21 cellular contexts compared by ENCODE assay signal in genomic region chr16:13397126-13397525, GRCh38.
DNase-seq lines count a peak whose midpoint lies in the region; FAIRE-seq and TF ChIP-seq lines count a peak whose summit lies in the region.
"Had no signal": no experiment of that assay in that cellular context is flagged by ENCODE, and none has a peak within 500 bp of the region (broad histone marks: within the 10 kb centered on the region; RNA-seq: fewer than 3 reads in every experiment).

No MANE protein-coding gene starts in this region.

- no peaks in the 10 kb centered on the region for H3K23me2 ChIP-seq in H1 (ENCODE audit: low read depth, low read length)

- no peak for FAIRE-seq in H1 (lab: Jason Lieb, UNC)
- FAIRE-seq: GM12891, H54 had no signal

- TF ChIP-seq RAD21 in H1 (IDR thresholded peaks at IDR 0.05 in 1 of 2, conservative IDR thresholded peaks at IDR 0.05 in 1 of 2; ENCODE audit: low read depth in 2 of 2, low read length in 2 of 2): peak in 1 of 2 experiments; percentile 45; a peak in 2 of 4 replicates

- H3K23ac ChIP-seq in H1 (ENCODE audit: insufficient read length): no peak overlapping the region

- no peaks in the 10 kb centered on the region for H3F3A ChIP-seq in OCI-LY1 (ENCODE audit: insufficient read depth, low read length)

- H4K91ac ChIP-seq in H1 (replicated peaks; ENCODE audit: insufficient read length, low read length): no peak overlapping the region

- no peaks in the 10 kb centered on the region for H4K20me1 ChIP-seq in OCI-LY1 (ENCODE audit: insufficient read depth, low read length)
- no peaks in the 10 kb centered on the region for H4K20me1 ChIP-seq in H1 (replicated peaks in 1 of 2; ENCODE audit: control insufficient read depth in 1 of 2, insufficient read depth in 2 of 2, low read length in 2 of 2)
- H4K20me1 ChIP-seq: BLaER1 treated with 17β-estradiol and CSF1 and Interleukin-3, amounts not matched to agents 10 nM and 100 nM had no signal

- H4K8ac ChIP-seq in H1 (ENCODE audit: extremely low read depth, insufficient read depth, low read length): no peak overlapping the region

- H3K9me3 Mint-ChIP-seq in CD4-positive, alpha-beta memory T cell: peaks cover 0 to 17% (median 5%) of the 10 kb centered on the region in 8 donors

- TF ChIP-seq EP300 in H1 (IDR thresholded peaks at IDR 0.05; ENCODE audit: borderline replicate concordance in 1 of 2, low read depth in 2 of 2, low read length in 2 of 2): no peak

- H3K4me1 Mint-ChIP-seq in CD4-positive, alpha-beta memory T cell: no peaks in the 10 kb centered on the region

- H3K4me1 ChIP-seq in OCI-LY1 (ENCODE audit: insufficient read depth, low read length, severe bottlenecking) (peaks cover 59% of the 10 kb centered on the region), H1 (replicated peaks in 1 of 4; ENCODE audit: control insufficient read depth in 3 of 4, insufficient read depth in 4 of 4, low read length in 3 of 4) (no peaks in the 10 kb centered on the region)
- no peaks in the 10 kb centered on the region for H3K4me1 ChIP-seq in CD4-positive, alpha-beta memory T cell (ENCODE audit: insufficient read depth, low read length)
- H3K4me1 ChIP-seq: BLaER1 treated with 17β-estradiol and CSF1 and Interleukin-3, amounts not matched to agents 10 nM and 100 nM; SJCRH30 had no signal

- H3K79me2 ChIP-seq in OCI-LY1 (ENCODE audit: insufficient read depth, low read length) (no peaks in the 10 kb centered on the region), H1 (ENCODE audit: control insufficient read depth in 1 of 2, insufficient read depth in 2 of 2, low read length in 2 of 2) (no peaks in the 10 kb centered on the region)

- H3K56ac ChIP-seq in H1 (replicated peaks; ENCODE audit: insufficient read length, low read depth, low read length): no peak overlapping the region

- no peaks in the 10 kb centered on the region for H3K27me3 Mint-ChIP-seq in CD4-positive, alpha-beta memory T cell

- no peak for DNase-seq in GM12864 (ENCODE audit: low read depth)
- DNase-seq in H1 (ENCODE audit: low read depth in 1 of 2, low spot score in 2 of 2): no peak
- DNase-seq in retinal pigment epithelial cell (ENCODE audit: low read depth): no peak
- no peak for DNase-seq in CD4-positive, alpha-beta memory T cell
- DNase-seq in activated CD4-positive, alpha-beta T cell treated with anti-CD3 and anti-CD28 coated beads for 4 hours: no peak
- DNase-seq in midbrain (lab: John Stamatoyannopoulos, UW): no peak
- DNase-seq: DMS79, HFFc6, NCI-H1048, NCI-H1436 treated with DMSO at 0.1 percent for 48 hours, NCI-H2029 treated with DMSO at 0.1 percent for 48 hours, NCI-H446, NCI-H526 treated with DMSO at 0.1 percent for 48 hours, PC-9, SJCRH30 had no signal

- no peak overlapping the region for H3K4me2 ChIP-seq in OCI-LY1 (ENCODE audit: low read length)
- no peak overlapping the region for H3K4me2 ChIP-seq in H1 (ENCODE audit: insufficient read depth in 1 of 2, low read depth in 2 of 2, low read length in 2 of 2)
- H3K4me2 ChIP-seq: BLaER1 treated with 17β-estradiol and CSF1 and Interleukin-3, amounts not matched to agents 10 nM and 100 nM; PC-9 had no signal

- H4K5ac ChIP-seq in H1 (ENCODE audit: insufficient read length, low read depth, low read length): no peak overlapping the region

- WGBS in H1 (ENCODE audit: extremely low coverage in 1 of 2, insufficient coverage in 1 of 2, insufficient read length in 1 of 2, insufficient replicate concordance in 2 of 2, low coverage in 1 of 2, low lambda C conversion rate in 2 of 2, missing lambda C conversion rate in 1 of 2), 2 experiments: 83% methylated on average over 7 of the region's 7 CpGs; no CpG with 5 or more reads in 1 of the 2 experiments

- no peak overlapping the region for H3K4me3 Mint-ChIP-seq in CD4-positive, alpha-beta memory T cell
- H3K4me3 Mint-ChIP-seq: HFFc6; T-helper 1 cell treated with Interleukin-12 subunit alpha and Interleukin-12 subunit beta and Interleukin-4 antibody, amounts not matched to agents 30 μg/mL and 1 μg/mL, for 36 hours had no signal

- CTCF ChIA-PET in H1 (lab: Charles Lee; ENCODE audit: partially characterized antibody): interaction anchor here (1.0 to 1.9 kb wide), 6 partner anchors 14 to 279 kb away, joined by 3 to 7 read pairs (median 3); no protein-coding TSS in a partner anchor
- CTCF ChIA-PET in CD4-positive, alpha-beta memory T cell (lab: Charles Lee; ENCODE audit: partially characterized antibody): no interaction called here

- H3K9ac ChIP-seq in OCI-LY1 (ENCODE audit: low read length) (no peak overlapping the region), H1 (replicated peaks in 1 of 4; ENCODE audit: extremely low read depth in 1 of 4, low read depth in 3 of 4, low read length in 3 of 4) (no peak overlapping the region)
- H3K9ac ChIP-seq: BLaER1 treated with 17β-estradiol and CSF1 and Interleukin-3, amounts not matched to agents 10 nM and 100 nM had no signal

- H3K4me3 ChIP-seq in GM12864 (ENCODE audit: low read depth, low read length) (no peak overlapping the region), OCI-LY1 (ENCODE audit: low read depth, low read length, poor library complexity, severe bottlenecking) (no peak overlapping the region), H1 (ENCODE audit: extremely low read depth in 1 of 4, insufficient read depth in 2 of 4, low read depth in 3 of 4, low read length in 4 of 4) (no peak overlapping the region), retinal pigment epithelial cell (ENCODE audit: low read length) (no peak overlapping the region)
- no peak overlapping the region for H3K4me3 ChIP-seq in CD4-positive, alpha-beta memory T cell (ENCODE audit: low read length in 2 of 2)
- H3K4me3 ChIP-seq: BLaER1 treated with 17β-estradiol and CSF1 and Interleukin-3, amounts not matched to agents 10 nM and 100 nM; PC-9; SJCRH30 had no signal

- H2BK15ac ChIP-seq in H1 (ENCODE audit: low read length): no peak overlapping the region

- H2BK120ac ChIP-seq in H1 (replicated peaks; ENCODE audit: low read depth, low read length): no peak overlapping the region

- no peaks in the 10 kb centered on the region for H3K36me3 Mint-ChIP-seq in CD4-positive, alpha-beta memory T cell

- H3K18ac ChIP-seq in H1 (ENCODE audit: extremely low read depth, low read length): no peak overlapping the region

- H2BK20ac ChIP-seq in H1 (ENCODE audit: low read length): no peak overlapping the region

- POLR2A ChIA-PET in H1 (lab: Charles Lee; ENCODE audit: partially characterized antibody): no interaction called here
- POLR2A ChIA-PET in CD4-positive, alpha-beta memory T cell (lab: Charles Lee; ENCODE audit: partially characterized antibody): no interaction called here

- H3K27ac Mint-ChIP-seq in CD4-positive, alpha-beta memory T cell: no peak overlapping the region
- H3K27ac Mint-ChIP-seq: HFFc6; T-helper 1 cell treated with Interleukin-12 subunit alpha and Interleukin-12 subunit beta and Interleukin-4 antibody, amounts not matched to agents 30 μg/mL and 1 μg/mL, for 36 hours had no signal

- H2BK12ac ChIP-seq in H1 (ENCODE audit: low read depth, low read length): no peak overlapping the region

- no peak overlapping the region for H3K14ac ChIP-seq in H1 (ENCODE audit: insufficient read length)

- H2AFZ ChIP-seq in OCI-LY1 (ENCODE audit: low read length) (no peak overlapping the region), H1 (ENCODE audit: low read length) (no peak overlapping the region)
- H2AFZ ChIP-seq: PC-9 had no signal

- no peaks in the 10 kb centered on the region for H3K9me2 ChIP-seq in OCI-LY1 (ENCODE audit: low read depth, low read length)

- H3K27me3 ChIP-seq in OCI-LY1 (ENCODE audit: insufficient read depth, low read length) (no peaks in the 10 kb centered on the region), H1 (replicated peaks in 1 of 4; ENCODE audit: control insufficient read depth in 3 of 4, extremely low read depth in 1 of 4, insufficient read depth in 3 of 4, low read length in 3 of 4) (no peaks in the 10 kb centered on the region)
- H3K27me3 ChIP-seq in CD4-positive, alpha-beta memory T cell (ENCODE audit: insufficient read depth, low read length): no peaks in the 10 kb centered on the region
- H3K27me3 ChIP-seq: BLaER1 treated with 17β-estradiol and CSF1 and Interleukin-3, amounts not matched to agents 10 nM and 100 nM; SJCRH30 had no signal

- intact Hi-C loops in CD4-positive, alpha-beta memory T cell (cut with micrococcal nuclease): no loop called here

- H3K27ac ChIP-seq in OCI-LY1 (ENCODE audit: low read depth, low read length, poor library complexity, severe bottlenecking) (no peak overlapping the region), H1 (ENCODE audit: low read depth, low read length) (no peak overlapping the region)
- H3K27ac ChIP-seq in CD4-positive, alpha-beta memory T cell (ENCODE audit: low read depth, low read length): no peak overlapping the region
- H3K27ac ChIP-seq: BLaER1 treated with 17β-estradiol and CSF1 and Interleukin-3, amounts not matched to agents 10 nM and 100 nM; PC-9; RWPE1; SJCRH30 had no signal

- H3K79me1 ChIP-seq in H1 (ENCODE audit: low read depth, low read length): no peaks in the 10 kb centered on the region

- no peak for TF ChIP-seq POLR2A in H1 (IDR thresholded peaks at IDR 0.05; ENCODE audit: control extremely low read depth in 1 of 2, low read depth in 2 of 2, low read length in 2 of 2)

- H3K36me3 ChIP-seq in OCI-LY1 (ENCODE audit: insufficient read depth, low read length): no peaks in the 10 kb centered on the region
- H3K36me3 ChIP-seq in H1 (ENCODE audit: control insufficient read depth in 2 of 4, insufficient read depth in 4 of 4, low read length in 3 of 4): no peaks in the 10 kb centered on the region; a peak in 1 of 8 replicates
- no peaks in the 10 kb centered on the region for H3K36me3 ChIP-seq in CD4-positive, alpha-beta memory T cell (ENCODE audit: insufficient read depth, low read length)
- H3K36me3 ChIP-seq: BLaER1 treated with 17β-estradiol and CSF1 and Interleukin-3, amounts not matched to agents 10 nM and 100 nM; SJCRH30 had no signal

- no peak overlapping the region for H3K4ac ChIP-seq in H1 (replicated peaks; ENCODE audit: insufficient read length, low read depth, low read length)

- TF ChIP-seq CTCF in GM12864 (IDR thresholded peaks at IDR 0.05; ENCODE audit: low read depth, low read length, missing control alignments) (peak; percentile 28), OCI-LY1 (IDR thresholded peaks at IDR 0.05; ENCODE audit: low read length) (peak; percentile 57), H1 (IDR thresholded peaks at IDR 0.05; ENCODE audit: control extremely low read depth in 1 of 3, insufficient read depth in 1 of 3, low read depth in 1 of 3, low read length in 3 of 3) (peak; percentile 47 to 63 (median 57); a peak in 3 of 4 replicates), retinal pigment epithelial cell (conservative IDR thresholded peaks at IDR 0.05; ENCODE audit: low read depth, low read length) (peak; percentile 23)

- no peak overlapping the region for H2BK5ac ChIP-seq in H1 (ENCODE audit: low read depth, low read length)

- no peak overlapping the region for H2AK5ac ChIP-seq in H1 (ENCODE audit: low read depth, low read length)

- H3K9me3 ChIP-seq in OCI-LY1 (ENCODE audit: low read length) (0 out of 2 replicates have a peak, but pooled peaks cover 4% of the 10 kb centered on the region), H1 (ENCODE audit: insufficient read depth in 2 of 2, low read depth in 1 of 2, low read length in 1 of 2) (no peaks in the 10 kb centered on the region)
- no peaks in the 10 kb centered on the region for H3K9me3 ChIP-seq in CD4-positive, alpha-beta memory T cell (ENCODE audit: control insufficient read depth in 1 of 2, low read length in 2 of 2)
- H3K9me3 ChIP-seq: BLaER1 treated with 17β-estradiol and CSF1 and Interleukin-3, amounts not matched to agents 10 nM and 100 nM; SJCRH30 had no signal
